In the genomic region with DNA sequence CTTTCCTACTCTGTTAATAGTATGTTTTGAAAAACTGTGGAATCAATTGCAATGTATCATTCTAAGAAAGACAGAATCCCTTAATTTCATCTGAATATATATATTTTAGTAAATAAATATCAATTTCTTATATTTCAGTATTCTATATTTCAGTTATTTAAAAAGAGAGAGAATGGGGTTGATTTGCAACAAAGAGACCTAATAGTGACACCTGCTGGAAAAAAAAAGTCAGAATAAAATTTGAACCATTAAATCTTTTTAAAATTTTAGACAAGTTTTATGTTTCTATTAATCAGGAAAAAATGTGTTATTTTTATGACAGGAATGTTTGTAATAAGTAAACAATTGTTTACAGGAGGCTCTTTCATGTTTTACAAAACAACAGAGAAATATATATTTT, we compare ENCODE assay signal across 10 cellular contexts. TPM values are rescaled to one million over a fixed set of nuclear protein-coding genes. Genes with fewer than 3 reads are reported as not detected.
DNase-seq lines count a peak whose midpoint lies in the region; ATAC-seq and TF ChIP-seq lines count a peak whose summit lies in the region.
"Had no signal": no experiment of that assay in that cellular context is flagged by ENCODE, and none has a peak within 500 bp of the region (broad histone marks: within the 10 kb centered on the region; RNA-seq: fewer than 3 reads in every experiment).

No MANE protein-coding gene starts in this region.

- intact Hi-C loops in naive thymus-derived CD4-positive, alpha-beta T cell (cut with micrococcal nuclease) = loop anchor here (1.0 to 2.0 kb wide), 10 partner anchors 115 to 1013 kb away; no protein-coding TSS in a partner anchor

- H3K9me3 ChIP-seq in DND-41 (ENCODE audit: insufficient read depth, low read length, severe bottlenecking) = no peaks in the 10 kb centered on the region
- no peaks in the 10 kb centered on the region for H3K9me3 ChIP-seq in naive thymus-derived CD4-positive, alpha-beta T cell (ENCODE audit: control insufficient read depth in 2 of 3, low read length in 3 of 3)
- H3K9me3 ChIP-seq: SJCRH30 had no signal

- POLR2A ChIA-PET in naive thymus-derived CD4-positive, alpha-beta T cell (lab: Charles Lee) = no interaction called here

- H3K27me3 Mint-ChIP-seq in naive thymus-derived CD4-positive, alpha-beta T cell = peaks cover 0 to 40% (median 0%) of the 10 kb centered on the region in 5 donors
- H3K27me3 Mint-ChIP-seq: activated naive CD4-positive, alpha-beta T cell treated with anti-CD3 and anti-CD28 coated beads, Interleukin-2, amount 50 U/mL, for 24 hours had no signal

- no peaks in the 10 kb centered on the region for H3K9me3 Mint-ChIP-seq in naive thymus-derived CD4-positive, alpha-beta T cell
- H3K9me3 Mint-ChIP-seq: activated naive CD4-positive, alpha-beta T cell treated with anti-CD3 and anti-CD28 coated beads, Interleukin-2, amount 50 U/mL, for 24 hours had no signal

- peak; percentile 50 for TF ChIP-seq CTCF in DND-41 (IDR thresholded peaks at IDR 0.05; ENCODE audit: borderline replicate concordance, extremely low read depth, low read length, poor library complexity, severe bottlenecking)
- TF ChIP-seq CTCF in LNCaP clone FGC (IDR thresholded peaks at IDR 0.05; ENCODE audit: control insufficient read depth, extremely low read depth, insufficient read depth) = peak; percentile 31

- CTCF ChIA-PET in naive thymus-derived CD4-positive, alpha-beta T cell (lab: Charles Lee) = interaction anchor here (0.6 to 1.4 kb wide), 13 partner anchors 20 to 777 kb away, joined by 3 to 5 read pairs (median 3); no protein-coding TSS in a partner anchor

- H3K27ac ChIP-seq in DND-41 (ENCODE audit: low read length) = no peak overlapping the region
- no peak overlapping the region for H3K27ac ChIP-seq in naive thymus-derived CD4-positive, alpha-beta T cell (ENCODE audit: low read depth, low read length)
- H3K27ac ChIP-seq: SJCRH30 had no signal

- no peak overlapping the region for H3K27ac Mint-ChIP-seq in naive thymus-derived CD4-positive, alpha-beta T cell
- H3K27ac Mint-ChIP-seq: activated naive CD4-positive, alpha-beta T cell treated with anti-CD3 and anti-CD28 coated beads, Interleukin-2, amount 50 U/mL, for 24 hours had no signal

- H3K36me3 ChIP-seq in DND-41 (ENCODE audit: insufficient read depth, low read length) = no peaks in the 10 kb centered on the region
- no peaks in the 10 kb centered on the region for H3K36me3 ChIP-seq in naive thymus-derived CD4-positive, alpha-beta T cell (ENCODE audit: control insufficient read depth in 2 of 3, insufficient read depth in 3 of 3, low read length in 3 of 3)
- H3K36me3 ChIP-seq: SJCRH30 had no signal

- no peak overlapping the region for H3K4me3 Mint-ChIP-seq in naive thymus-derived CD4-positive, alpha-beta T cell
- H3K4me3 Mint-ChIP-seq: activated naive CD4-positive, alpha-beta T cell treated with anti-CD3 and anti-CD28 coated beads, Interleukin-2, amount 50 U/mL, for 24 hours had no signal

- no peaks in the 10 kb centered on the region for H3K79me2 ChIP-seq in DND-41 (ENCODE audit: insufficient read depth, low read length)

- no peak overlapping the region for H3K9ac ChIP-seq in DND-41 (ENCODE audit: low read depth, low read length)

- H3K4me3 ChIP-seq in DND-41 (ENCODE audit: low read depth in 1 of 2, low read length in 2 of 2) = no peak overlapping the region
- no peak overlapping the region for H3K4me3 ChIP-seq in LNCaP clone FGC (ENCODE audit: low read depth, low read length)
- no peak overlapping the region for H3K4me3 ChIP-seq in naive thymus-derived CD4-positive, alpha-beta T cell (ENCODE audit: low read length)
- H3K4me3 ChIP-seq: SJCRH30 had no signal

- no peak for DNase-seq in DND-41
- no peak for DNase-seq in LNCaP clone FGC (ENCODE audit: low read depth)
- peak; percentile 31 for DNase-seq in cerebellum (ENCODE audit: low spot score)
- DNase-seq in naive thymus-derived CD4-positive, alpha-beta T cell = peak in 5 of 9 donors; percentile 6 to 31 (median 20)
- no peak for DNase-seq in DMS153 (lab: John Stamatoyannopoulos, UW)
- DNase-seq in COLO829 (ENCODE audit: low spot score) = no peak
- DNase-seq: stimulated activated CD4-positive, alpha-beta T cell treated with anti-CD3 and anti-CD28 coated beads, Interleukin-2, amount 100 ng/mL, for 24 hours had no signal

- no peaks in the 10 kb centered on the region for H3K36me3 Mint-ChIP-seq in naive thymus-derived CD4-positive, alpha-beta T cell
- H3K36me3 Mint-ChIP-seq: activated naive CD4-positive, alpha-beta T cell treated with anti-CD3 and anti-CD28 coated beads, Interleukin-2, amount 50 U/mL, for 24 hours had no signal

- no peak overlapping the region for H2AFZ ChIP-seq in DND-41 (ENCODE audit: low read depth, low read length)

- no peaks in the 10 kb centered on the region for H4K20me1 ChIP-seq in DND-41 (ENCODE audit: insufficient read depth, low read length)

- ATAC-seq in DND-41 (ENCODE audit: insufficient read depth, low read depth) = no peak
- ATAC-seq in naive thymus-derived CD4-positive, alpha-beta T cell = no peak
- ATAC-seq in HG02678 (IDR thresholded peaks at IDR 0.05; ENCODE audit: unreplicated experiment) = no peak

- H3K4me1 ChIP-seq in DND-41 (ENCODE audit: insufficient read depth, low read length) = no peaks in the 10 kb centered on the region
- no peaks in the 10 kb centered on the region for H3K4me1 ChIP-seq in naive thymus-derived CD4-positive, alpha-beta T cell (ENCODE audit: control insufficient read depth in 2 of 2, insufficient read depth in 2 of 2, low read length in 2 of 2)

- no peak overlapping the region for H3K4me2 ChIP-seq in DND-41 (ENCODE audit: insufficient read depth, low read length)

- no peaks in the 10 kb centered on the region for H3K27me3 ChIP-seq in DND-41 (ENCODE audit: insufficient read depth, low read length, poor library complexity)
- H3K27me3 ChIP-seq in naive thymus-derived CD4-positive, alpha-beta T cell (ENCODE audit: control insufficient read depth in 2 of 2, insufficient read depth in 2 of 2, low read length in 2 of 2) = no peaks in the 10 kb centered on the region
- H3K27me3 ChIP-seq: SJCRH30 had no signal

- no peaks in the 10 kb centered on the region for H3K4me1 Mint-ChIP-seq in naive thymus-derived CD4-positive, alpha-beta T cell
- H3K4me1 Mint-ChIP-seq: activated naive CD4-positive, alpha-beta T cell treated with anti-CD3 and anti-CD28 coated beads, Interleukin-2, amount 50 U/mL, for 24 hours had no signal

RNA-seq across cellular contexts. Expression of a gene that starts 20.7 kb away (rescaled TPM):
- total RNA-seq in cerebellum = 110 TPM
- 10 to 100 TPM; 49.8 to 78.1 (median 67.9) TPM for total RNA-seq in naive thymus-derived CD4-positive, alpha-beta T cell
- 10 to 100 TPM; 20.6 to 22.9 TPM for polyA plus RNA-seq in naive thymus-derived CD4-positive, alpha-beta T cell

RNA-seq across cellular contexts. Expression of a gene that starts 59.5 kb away (rescaled TPM):
- total RNA-seq in cerebellum = not detected
- not detected for total RNA-seq in naive thymus-derived CD4-positive, alpha-beta T cell
- polyA plus RNA-seq in naive thymus-derived CD4-positive, alpha-beta T cell = not detected
- total RNA-seq: SJCRH30 had no signal

Comparison
In these comparisons a context has a peak if more than half of its experiments do, and no peak if none do; other contexts are left out.
1. DNase-seq: peak in cerebellum (single experiment) and naive thymus-derived CD4-positive, alpha-beta T cell (5 of 9); none in DND-41 (single experiment), LNCaP clone FGC (single experiment), DMS153 (single experiment) and COLO829 (single experiment).